8 cellular contexts compared by ENCODE assay signal in the genomic region with DNA sequence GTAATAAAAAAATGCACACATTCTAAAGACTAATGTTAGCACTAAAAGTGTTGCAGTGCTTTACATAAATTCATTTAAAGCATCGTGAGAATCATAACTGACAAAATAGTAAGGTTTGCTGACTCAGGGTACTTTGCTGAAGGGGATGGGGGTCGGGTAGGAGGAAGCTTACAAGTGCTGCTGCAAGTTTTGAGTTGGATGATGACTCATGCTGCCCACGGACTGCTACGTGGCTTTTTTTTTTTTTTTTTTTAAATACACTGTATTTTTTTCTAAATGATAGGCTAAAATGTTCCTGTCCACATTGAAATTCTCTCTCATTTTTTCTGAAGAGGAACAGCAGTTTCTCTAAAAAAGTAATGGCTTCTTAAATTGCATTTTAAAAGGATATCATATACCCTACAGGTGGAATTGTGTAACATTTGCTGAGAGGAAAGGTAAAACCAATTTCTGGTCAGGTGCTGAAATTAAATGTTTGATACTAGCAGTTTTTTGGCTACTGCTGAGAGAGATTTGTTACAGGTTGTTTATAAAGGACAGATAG. TPM values are rescaled to one million over a fixed set of nuclear protein-coding genes. Genes with fewer than 3 reads are reported as not detected.
DNase-seq lines count a peak whose midpoint lies in the region; ATAC-seq and TF ChIP-seq lines count a peak whose summit lies in the region.

No MANE protein-coding gene starts in this region.

- TF ChIP-seq CTCF in ascending aorta (IDR thresholded peaks at IDR 0.05), result no peak

- H3K4me3 ChIP-seq in ascending aorta, result peak overlapping the region; percentile 71 to 82
- peak overlapping the region; percentile 97 for H3K4me3 ChIP-seq in iPS-18a (ENCODE audit: low read length)

- H3K27ac ChIP-seq in ascending aorta, result peak overlapping the region; percentile 88 to 92
- H3K27ac ChIP-seq in iPS-18a (ENCODE audit: low read length), result peak overlapping the region; percentile 73

- peak; percentile 43 for DNase-seq in DMS 273 (lab: John Stamatoyannopoulos, UW; ENCODE audit: unreplicated experiment)
- peak in 32 of 34 experiments; percentile 6 to 58 (median 29) for DNase-seq in T-cell
- DNase-seq in ascending aorta (ENCODE audit: low spot score in 2 of 2), result peak; percentile 27 to 70
- DNase-seq in stimulated activated CD4-positive, alpha-beta T cell treated with anti-CD3 and anti-CD28 coated beads, Interleukin-12 subunit alpha, Interleukin-12 subunit beta, amount 100 ng/mL, for 24 hours (ENCODE audit: low read depth in 2 of 2), result peak; percentile 36 to 55
- no peak for DNase-seq in NCI-H128 (lab: John Stamatoyannopoulos, UW; ENCODE audit: unreplicated experiment)

- peak overlapping the region; percentile 66 to 91 for H3K27ac Mint-ChIP-seq in T-cell

- H3K9me3 ChIP-seq in ascending aorta (no peaks in the 10 kb centered on the region), iPS-18a (ENCODE audit: control insufficient read depth, low read depth, low read length) (no peaks in the 10 kb centered on the region)

- ATAC-seq in HG03571 (IDR thresholded peaks at IDR 0.05; ENCODE audit: unreplicated experiment) (peak; percentile 25), T-cell (replicated peaks in 1 of 4) (peak in 3 of 4 experiments; percentile 21 to 31 (median 25)), HG03097 (IDR thresholded peaks at IDR 0.05; ENCODE audit: low FRiP score, unreplicated experiment) (no peak)

- H3K9me3 Mint-ChIP-seq in T-cell, result no peaks in the 10 kb centered on the region

- no peaks in the 10 kb centered on the region for H3K36me3 Mint-ChIP-seq in T-cell

- intact Hi-C loops in ascending aorta (cut with DNase I), result no loop called here

- H3K4me1 ChIP-seq in ascending aorta (peaks cover 5 to 13% of the 10 kb centered on the region in 2 donors), iPS-18a (ENCODE audit: control insufficient read depth, low read depth, low read length) (peaks cover 16% of the 10 kb centered on the region)

- H3K27me3 ChIP-seq in ascending aorta (no peaks in the 10 kb centered on the region), iPS-18a (ENCODE audit: control insufficient read depth, insufficient read depth, low read length) (no peaks in the 10 kb centered on the region)

- H3K36me3 ChIP-seq in ascending aorta (no peaks in the 10 kb centered on the region), iPS-18a (ENCODE audit: control insufficient read depth, low read depth, low read length) (no peaks in the 10 kb centered on the region)

- H3K9ac ChIP-seq in iPS-18a (ENCODE audit: low read length), result peak overlapping the region; percentile 83

- H3K4me1 Mint-ChIP-seq in T-cell, result peaks cover 37 to 44% (median 43%) of the 10 kb centered on the region in 3 donors

- CTCF ChIA-PET in T-cell (lab: Charles Lee), result interaction anchor here in 1 of 2 donors (1.1 to 1.9 kb wide), 3 partner anchors 25 to 50 kb away, joined by 3 to 10 read pairs (median 7); a partner anchor contains a TSS

- no peaks in the 10 kb centered on the region for H3K27me3 Mint-ChIP-seq in T-cell

- POLR2A ChIA-PET in T-cell (lab: Charles Lee), result interaction anchor here in 1 of 2 donors (0.5 to 1.4 kb wide), 2 partner anchors 8 to 160 kb away, joined by 5 to 6 read pairs; no protein-coding TSS in a partner anchor

- H3K4me3 Mint-ChIP-seq in T-cell, result peak overlapping the region; percentile 83 to 94 (median 93)

RNA-seq across cellular contexts. Expression of a gene that starts 2.2 kb away (rescaled TPM):
- 10 to 100 TPM; 15.1 to 35.1 (median 19.8) TPM for total RNA-seq in T-cell
- total RNA-seq in ascending aorta, result 32.1 TPM

RNA-seq across cellular contexts. Expression of a gene that starts 49.6 kb away (rescaled TPM):
- total RNA-seq in T-cell (10 to 100 TPM in 4 of 5 donors, 1 to 10 TPM in 1; 8.6 to 20.2 (median 16.7) TPM), ascending aorta (1.8 TPM)
